ENCODE assay signal across 9 cellular contexts in the genomic region with DNA sequence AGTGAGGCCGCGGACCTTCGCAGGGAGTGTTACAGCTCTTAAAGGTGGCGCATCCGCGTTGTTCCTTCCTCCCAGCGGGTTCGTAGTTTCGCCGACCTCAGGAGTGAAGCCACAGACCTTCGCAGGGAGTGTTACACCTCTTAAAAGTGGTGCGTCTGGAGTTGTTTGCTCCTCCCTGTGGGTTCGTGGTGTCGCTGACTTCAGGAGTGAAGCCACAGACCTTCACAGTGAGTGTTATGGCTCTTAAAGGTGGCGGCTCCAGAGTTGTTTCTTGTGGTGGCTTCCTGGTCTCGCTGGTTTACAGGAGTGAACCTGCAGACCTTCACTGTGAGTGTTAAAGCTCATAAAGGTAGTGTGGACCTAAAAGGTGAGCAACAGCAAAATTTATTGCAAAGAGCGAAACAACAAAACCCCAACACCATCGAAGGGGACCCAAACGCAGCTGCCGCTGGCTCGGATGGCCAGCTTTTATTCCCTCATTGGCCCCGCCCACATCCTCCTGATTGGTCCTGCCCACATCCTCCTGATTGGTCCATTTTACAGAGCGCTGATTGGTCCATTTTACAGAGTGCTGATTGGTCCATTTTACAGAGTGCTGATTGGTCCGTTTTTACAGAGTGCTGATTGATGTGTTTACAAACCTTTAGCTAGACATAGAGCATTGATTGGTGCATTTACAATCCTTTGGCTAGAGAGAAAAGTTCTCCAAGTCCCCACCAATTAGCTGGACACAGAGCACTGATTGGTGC. TPM values are rescaled to one million over a fixed set of nuclear protein-coding genes. Genes with fewer than 3 reads are reported as not detected.
DNase-seq lines count a peak whose midpoint lies in the region; ATAC-seq lines count a peak whose summit lies in the region.
"Had no signal": no experiment of that assay in that cellular context is flagged by ENCODE, and none has a peak within 500 bp of the region (broad histone marks: within the 10 kb centered on the region; RNA-seq: fewer than 3 reads in every experiment).

No MANE protein-coding gene starts in this region.

- ATAC-seq in GM19467 (IDR thresholded peaks at IDR 0.05; ENCODE audit: unreplicated experiment) (no peak), GM19328 (IDR thresholded peaks at IDR 0.05; ENCODE audit: unreplicated experiment) (no peak), HG03196 (IDR thresholded peaks at IDR 0.05; ENCODE audit: unreplicated experiment) (no peak)

- peaks cover 10% of the 10 kb centered on the region for H3K9me3 Mint-ChIP-seq in activated CD4-positive, alpha-beta T cell treated with anti-CD3 and anti-CD28 coated beads, Interleukin-2, amount 10 ng/mL, durations not matched to agents 24 days and 14 days
- H3K9me3 Mint-ChIP-seq in activated naive CD8-positive, alpha-beta T cell (ENCODE audit: low read depth) = peaks cover 1% of the 10 kb centered on the region

- peaks cover 29% of the 10 kb centered on the region for H3K4me1 Mint-ChIP-seq in activated CD4-positive, alpha-beta T cell treated with anti-CD3 and anti-CD28 coated beads, Interleukin-2, amount 10 ng/mL, durations not matched to agents 24 days and 14 days
- H3K4me1 Mint-ChIP-seq in activated naive CD8-positive, alpha-beta T cell (ENCODE audit: low read depth) = peaks cover 49% of the 10 kb centered on the region

- peak overlapping the region; percentile 66 for H3K27ac Mint-ChIP-seq in activated CD4-positive, alpha-beta T cell treated with anti-CD3 and anti-CD28 coated beads, Interleukin-2, amount 10 ng/mL, durations not matched to agents 24 days and 14 days
- peak overlapping the region; percentile 42 for H3K27ac Mint-ChIP-seq in activated naive CD8-positive, alpha-beta T cell

- peaks cover 6% of the 10 kb centered on the region for H3K36me3 Mint-ChIP-seq in activated CD4-positive, alpha-beta T cell treated with anti-CD3 and anti-CD28 coated beads, Interleukin-2, amount 10 ng/mL, durations not matched to agents 24 days and 14 days (ENCODE audit: low read depth)
- H3K36me3 Mint-ChIP-seq in activated naive CD8-positive, alpha-beta T cell = no peaks in the 10 kb centered on the region

- peaks cover 55% of the 10 kb centered on the region for H3K27me3 Mint-ChIP-seq in activated CD4-positive, alpha-beta T cell treated with anti-CD3 and anti-CD28 coated beads, Interleukin-2, amount 10 ng/mL, durations not matched to agents 24 days and 14 days
- peaks cover 10% of the 10 kb centered on the region for H3K27me3 Mint-ChIP-seq in activated naive CD8-positive, alpha-beta T cell

- intact Hi-C loops in activated CD4-positive, alpha-beta T cell treated with anti-CD3 and anti-CD28 coated beads, Interleukin-2, amount 10 ng/mL, durations not matched to agents 24 days and 14 days (cut with micrococcal nuclease) = loop anchor here (1.0 kb wide), 1 partner anchor 81 kb away; a partner anchor contains a TSS

- DNase-seq in HT-29 (ENCODE audit: low spot score) = peak; percentile 31
- peak; percentile 90 for DNase-seq in activated CD4-positive, alpha-beta T cell treated with anti-CD3 and anti-CD28 coated beads, Interleukin-2, amount 10 ng/mL, durations not matched to agents 24 days and 14 days
- DNase-seq in stimulated activated CD4-positive, alpha-beta T cell treated with anti-CD3 and anti-CD28 coated beads, TNF-alpha, amount 100 ng/mL, for 1 hour (ENCODE audit: low read depth in 3 of 3, low spot score in 1 of 3) = peak; percentile 31 to 56 (median 50)
- DNase-seq in NCI-H774 (lab: John Stamatoyannopoulos, UW) = no peak
- DNase-seq: DMS 273 treated with DMSO at 0.1 percent for 48 hours had no signal

- peak overlapping the region; percentile 77 for H3K4me3 Mint-ChIP-seq in activated CD4-positive, alpha-beta T cell treated with anti-CD3 and anti-CD28 coated beads, Interleukin-2, amount 10 ng/mL, durations not matched to agents 24 days and 14 days
- peak overlapping the region; percentile 88 for H3K4me3 Mint-ChIP-seq in activated naive CD8-positive, alpha-beta T cell

RNA-seq across cellular contexts. Expression of a gene that starts 1.2 kb away (rescaled TPM):
- 35.7 and 52.9 TPM in 2 replicates for total RNA-seq in HT-29 (2014; rRNA removed; shearing (Covaris generic))
- total RNA-seq in activated CD4-positive, alpha-beta T cell treated with anti-CD3 and anti-CD28 coated beads, Interleukin-2, amount 10 ng/mL, durations not matched to agents 24 days and 14 days = 0.37 and 0.45 TPM in 2 replicates

Comparison
In these comparisons a context has a peak if more than half of its experiments do, and no peak if none do; other contexts are left out.
1. RNA of a gene that starts 1.2 kb away (total RNA-seq): 35.7 to 52.9 TPM in HT-29; 0.37 to 0.45 TPM in activated CD4-positive, alpha-beta T cell treated with anti-CD3 and anti-CD28 coated beads, Interleukin-2, amount 10 ng/mL, durations not matched to agents 24 days and 14 days; every median in the first group is over 10 times any median in the second.